ENCODE assay signal across 10 cellular contexts in genomic region chr1:228465134-228465533, GRCh38. TPM values are rescaled to one million over a fixed set of nuclear protein-coding genes. Genes with fewer than 3 reads are reported as not detected.
DNase-seq lines count a peak whose midpoint lies in the region; ATAC-seq and TF ChIP-seq lines count a peak whose summit lies in the region.
"Had no signal": no experiment of that assay in that cellular context is flagged by ENCODE, and none has a peak within 500 bp of the region (broad histone marks: within the 10 kb centered on the region; RNA-seq: fewer than 3 reads in every experiment).

No MANE protein-coding gene starts in this region.

- no peaks in the 10 kb centered on the region for H3K9me3 Mint-ChIP-seq in Calu3 (ENCODE audit: low read depth, unreplicated experiment)
- H3K9me3 Mint-ChIP-seq in neural crest cell = no peaks in the 10 kb centered on the region

- CTCF ChIA-PET in Calu3 (lab: Charles Lee) = no interaction called here

- no peaks in the 10 kb centered on the region for H4K20me1 ChIP-seq in MM.1S (ENCODE audit: insufficient read depth, low read length)

- H3F3A ChIP-seq in MM.1S (ENCODE audit: insufficient read depth, low read length) = peaks cover 19% of the 10 kb centered on the region; the same call in 1 of the 2 replicates

- H3K27me3 ChIP-seq in MM.1S (replicated peaks; ENCODE audit: insufficient read depth, low read length) = no peaks in the 10 kb centered on the region
- peaks cover 3% of the 10 kb centered on the region for H3K27me3 ChIP-seq in effector memory CD4-positive, alpha-beta T cell (replicated peaks; ENCODE audit: control insufficient read depth, insufficient read depth, low read length, poor library complexity, severe bottlenecking)

- H3K79me2 ChIP-seq in MM.1S (ENCODE audit: low read length) = no peaks in the 10 kb centered on the region

- intact Hi-C loops in Calu3 (cut with micrococcal nuclease; ENCODE audit: unreplicated experiment) = no loop called here

- H3K27ac ChIP-seq in MM.1S (ENCODE audit: low read length) = peak overlapping the region; percentile 54; the same call in 1 of the 2 replicates
- peak overlapping the region; percentile 31 for H3K27ac ChIP-seq in effector memory CD4-positive, alpha-beta T cell (ENCODE audit: insufficient read depth, low read length, poor library complexity, severe bottlenecking)

- peak overlapping the region; percentile 52 for H3K4me3 Mint-ChIP-seq in Calu3 (ENCODE audit: low read depth, unreplicated experiment)
- H3K4me3 Mint-ChIP-seq in neural crest cell = peak overlapping the region; percentile 88

- DNase-seq in Calu3 (no peak), MM.1S (no peak), neural crest cell (ENCODE audit: low read depth, low spot score) (no peak), SKM-1 (lab: John Stamatoyannopoulos, UW; ENCODE audit: unreplicated experiment) (no peak)
- no peak for DNase-seq in effector memory CD4-positive, alpha-beta T cell
- DNase-seq in stimulated activated CD4-positive, alpha-beta T cell treated with anti-CD3 and anti-CD28 coated beads, Interleukin-4, amount 100 ng/mL, for 4 hours = no peak

- H3K4me3 ChIP-seq in MM.1S (ENCODE audit: low read length) = peak overlapping the region; percentile 27
- H3K4me3 ChIP-seq in effector memory CD4-positive, alpha-beta T cell (ENCODE audit: insufficient read depth, low read depth, low read length, poor library complexity, severe bottlenecking) = peak overlapping the region; percentile 55
- H3K4me3 ChIP-seq: HAP-1 had no signal

- H3K27ac Mint-ChIP-seq in Calu3 (ENCODE audit: unreplicated experiment) = no peak overlapping the region
- H3K27ac Mint-ChIP-seq in neural crest cell (ENCODE audit: unreplicated experiment) = peak overlapping the region; percentile 97

- H3K27me3 Mint-ChIP-seq in Calu3 (ENCODE audit: unreplicated experiment) (peaks cover 91% of the 10 kb centered on the region), neural crest cell (ENCODE audit: low read depth) (peaks cover 83% of the 10 kb centered on the region)

- peaks cover 23% of the 10 kb centered on the region for H3K4me1 ChIP-seq in MM.1S (ENCODE audit: low read length)
- H3K4me1 ChIP-seq in effector memory CD4-positive, alpha-beta T cell (ENCODE audit: control insufficient read depth, insufficient read depth, low read length, poor library complexity, severe bottlenecking) = peaks cover 25% of the 10 kb centered on the region

- BruUV-seq in Calu3 (replicated peaks; lab: Mats Ljungman, UMichigan) = no TSS peak

- H3K36me3 ChIP-seq in MM.1S (replicated peaks; ENCODE audit: insufficient read depth, low read length) = no peaks in the 10 kb centered on the region
- no peaks in the 10 kb centered on the region for H3K36me3 ChIP-seq in effector memory CD4-positive, alpha-beta T cell (ENCODE audit: control insufficient read depth, insufficient read depth, low read length)
- H3K36me3 ChIP-seq: HAP-1 had no signal

- peaks cover 16% of the 10 kb centered on the region for H3K4me1 Mint-ChIP-seq in Calu3 (ENCODE audit: low read depth, unreplicated experiment)
- peaks cover 35% of the 10 kb centered on the region for H3K4me1 Mint-ChIP-seq in neural crest cell

- peak overlapping the region; percentile 24; the same call in 1 of the 2 replicates for H3K9ac ChIP-seq in MM.1S (ENCODE audit: low read length)

- no peaks in the 10 kb centered on the region for H3K9me3 ChIP-seq in MM.1S (replicated peaks; ENCODE audit: insufficient read depth, low read length)
- no peaks in the 10 kb centered on the region for H3K9me3 ChIP-seq in effector memory CD4-positive, alpha-beta T cell (ENCODE audit: control insufficient read depth, low read length)
- H3K9me3 ChIP-seq: HAP-1 had no signal

- H3K36me3 Mint-ChIP-seq in Calu3 (ENCODE audit: insufficient read depth, unreplicated experiment) (peaks cover 11% of the 10 kb centered on the region), neural crest cell (ENCODE audit: low read depth) (no peaks in the 10 kb centered on the region)

- H3K9me2 ChIP-seq in MM.1S (replicated peaks; ENCODE audit: insufficient read depth, low read length) = no peaks in the 10 kb centered on the region

- no peak for ATAC-seq in GM18502 (IDR thresholded peaks at IDR 0.05; ENCODE audit: poor library complexity, unreplicated experiment)
- ATAC-seq: HepG2 had no signal

- H2AFZ ChIP-seq in MM.1S (ENCODE audit: low read length) = peak overlapping the region; percentile 47; the same call in 1 of the 2 replicates

- peak overlapping the region; percentile 71 for H3K4me2 ChIP-seq in MM.1S (ENCODE audit: low read depth, low read length)

- TF ChIP-seq CTCF in Calu3 (IDR thresholded peaks at IDR 0.05; ENCODE audit: unreplicated experiment) = no peak
- no peak for TF ChIP-seq CTCF in MM.1S (IDR thresholded peaks at IDR 0.05; ENCODE audit: low read length)
- no peak for TF ChIP-seq CTCF in neural crest cell (conservative IDR thresholded peaks at IDR 0.05)

RNA-seq across cellular contexts. Expression of gene RNF187, which starts 22.0 kb away (rescaled TPM):
- total RNA-seq in Calu3 (2022) (87.1 and 99.2 TPM in 2 replicates), neural crest cell (117 and 129 TPM in 2 replicates)

RNA-seq across cellular contexts. Expression of gene TRIM17, which starts 48.5 kb away (rescaled TPM):
- total RNA-seq in Calu3 (2022) (2.3 and 3.8 TPM in 2 replicates), neural crest cell (4.7 and 6.3 TPM in 2 replicates)
- total RNA-seq: lung microvascular endothelial cell had no signal

RNA-seq across cellular contexts. Expression of gene TRIM11, which starts 58.5 kb away (rescaled TPM):
- total RNA-seq in Calu3 (2022) (62.9 and 68.2 TPM in 2 replicates), neural crest cell (38.4 and 45.3 TPM in 2 replicates)
